20 cellular contexts compared by ENCODE assay signal in the genomic region with DNA sequence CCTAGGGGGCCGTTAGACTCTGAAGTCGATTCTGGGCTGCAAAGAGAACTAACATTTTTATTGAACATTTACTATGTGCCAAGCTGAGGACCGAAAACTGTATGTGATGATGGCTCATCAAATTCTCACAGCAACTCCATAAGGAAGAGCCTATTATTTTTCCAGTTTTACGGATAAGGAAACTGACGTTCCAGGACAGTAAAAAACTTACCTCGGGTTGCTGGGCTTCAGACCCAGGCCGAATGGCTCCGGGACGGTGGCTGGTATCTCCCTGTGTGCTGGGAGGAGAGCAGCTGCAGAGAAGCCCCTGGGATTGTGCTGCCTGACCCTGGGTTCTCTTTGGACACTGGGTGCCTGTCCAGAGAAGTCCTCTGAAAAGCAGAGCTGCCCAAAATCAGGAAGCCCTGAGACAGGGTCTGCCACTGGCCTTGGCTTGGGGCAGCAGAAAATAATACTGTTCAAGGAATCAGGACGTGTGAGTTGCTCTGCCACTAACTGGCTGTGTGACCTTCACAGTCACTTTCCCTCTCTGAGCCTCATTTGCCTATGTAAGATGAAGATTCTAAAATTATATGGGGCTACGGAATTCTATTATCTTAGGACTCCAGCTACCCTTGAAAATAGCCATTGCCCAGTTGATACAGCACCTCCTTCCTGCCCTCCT.
DNase-seq lines count a peak whose midpoint lies in the region; ATAC-seq and TF ChIP-seq lines count a peak whose summit lies in the region.
"Had no signal": no experiment of that assay in that cellular context is flagged by ENCODE, and none has a peak within 500 bp of the region (broad histone marks: within the 10 kb centered on the region; RNA-seq: fewer than 3 reads in every experiment).

No MANE protein-coding gene starts in this region.

- H3K14ac ChIP-seq in mesenchymal stem cell (ENCODE audit: low read length in 2 of 2): no peak overlapping the region

- TF ChIP-seq CTCF in GM23338 (conservative IDR thresholded peaks at IDR 0.05; ENCODE audit: low read depth in 2 of 2) (no peak), brain (conservative IDR thresholded peaks at IDR 0.05) (no peak), spleen (IDR thresholded peaks at IDR 0.05 in 8 of 11, conservative IDR thresholded peaks at IDR 0.05 in 3 of 11) (no peak), endodermal cell (conservative IDR thresholded peaks at IDR 0.05) (no peak)

- H3K36me3 Mint-ChIP-seq in GM23338 (ENCODE audit: low read depth) (no peaks in the 10 kb centered on the region; the same call in 2 of the 3 replicates), brain (no peaks in the 10 kb centered on the region), endodermal cell (ENCODE audit: low read depth) (no peaks in the 10 kb centered on the region)

- H3K9me3 Mint-ChIP-seq in GM23338 (no peaks in the 10 kb centered on the region), brain (peaks cover 0 to 1% (median 0%) of the 10 kb centered on the region in 5 experiments), endodermal cell (no peaks in the 10 kb centered on the region)
- H3K9me3 Mint-ChIP-seq: T-helper 1 cell treated with Interleukin-12 subunit alpha and Interleukin-12 subunit beta and Interleukin-4 antibody, amounts not matched to agents 30 μg/mL and 1 μg/mL, for 36 hours had no signal

- no peak overlapping the region for H2BK15ac ChIP-seq in mesenchymal stem cell (ENCODE audit: low read depth, poor library complexity, severe bottlenecking)

- H2BK120ac ChIP-seq in mesenchymal stem cell (ENCODE audit: low read depth, low read length): no peak overlapping the region

- H2AFZ ChIP-seq in GM23338: peak overlapping the region; percentile 96
- no peak overlapping the region for H2AFZ ChIP-seq in mesenchymal stem cell (ENCODE audit: low read depth, low read length)

- H3K27me3 ChIP-seq in GM23338 (ENCODE audit: insufficient read depth) (no peaks in the 10 kb centered on the region), mesenchymal stem cell (ENCODE audit: control insufficient read depth in 1 of 2, insufficient read depth in 1 of 2, low read length in 2 of 2) (no peaks in the 10 kb centered on the region), spleen (replicated peaks in 1 of 7) (no peaks in the 10 kb centered on the region), endodermal cell (ENCODE audit: control insufficient read depth, insufficient read depth, low read length, poor library complexity, severe bottlenecking) (peaks cover 50% of the 10 kb centered on the region)

- H3K36me3 ChIP-seq in GM23338 (ENCODE audit: insufficient read depth) (no peaks in the 10 kb centered on the region), mesenchymal stem cell (ENCODE audit: control insufficient read depth in 1 of 2, insufficient read depth in 2 of 2, low read depth in 1 of 2, low read length in 2 of 2) (no peaks in the 10 kb centered on the region), spleen (no peaks in the 10 kb centered on the region), endodermal cell (ENCODE audit: control insufficient read depth, insufficient read depth, low read length) (no peaks in the 10 kb centered on the region)

- no peak overlapping the region for H4K8ac ChIP-seq in mesenchymal stem cell (ENCODE audit: low read length)

- no peak overlapping the region for H3K23ac ChIP-seq in mesenchymal stem cell (ENCODE audit: low read length in 2 of 2)

- no peaks in the 10 kb centered on the region for H3K79me1 ChIP-seq in mesenchymal stem cell (replicated peaks; ENCODE audit: low read length, poor library complexity, severe bottlenecking)

- no peak overlapping the region for H2AK5ac ChIP-seq in mesenchymal stem cell (ENCODE audit: low read length, severe bottlenecking)

- peak overlapping the region; percentile 9 for H3K9ac ChIP-seq in mesenchymal stem cell (ENCODE audit: low read length)
- H3K9ac ChIP-seq in endodermal cell (ENCODE audit: extremely low read depth, low read length, poor library complexity, severe bottlenecking): no peak overlapping the region

- H3K27ac Mint-ChIP-seq in GM23338: no peak overlapping the region
- H3K27ac Mint-ChIP-seq in brain: peak overlapping the region; percentile 20 to 95 (median 83)
- H3K27ac Mint-ChIP-seq in endodermal cell: no peak overlapping the region
- H3K27ac Mint-ChIP-seq: T-helper 1 cell treated with Interleukin-12 subunit alpha and Interleukin-12 subunit beta and Interleukin-4 antibody, amounts not matched to agents 30 μg/mL and 1 μg/mL, for 36 hours had no signal

- no peak overlapping the region for H2BK5ac ChIP-seq in mesenchymal stem cell (ENCODE audit: low read depth, low read length, poor library complexity, severe bottlenecking)

- peak overlapping the region in 1 of 2 experiments; percentile 28 for H3K18ac ChIP-seq in mesenchymal stem cell (ENCODE audit: low read depth in 1 of 2, low read length in 2 of 2)

- H3K27ac ChIP-seq in GM23338 (ENCODE audit: low read depth) (no peak overlapping the region), mesenchymal stem cell (ENCODE audit: low read length, poor library complexity, severe bottlenecking) (no peak overlapping the region), spleen (peak overlapping the region in 6 of 8 donors; percentile 49 to 92 (median 66)), endodermal cell (ENCODE audit: low read depth, low read length) (no peak overlapping the region)
- H3K27ac ChIP-seq: coronary artery, RWPE1, SK-N-MC had no signal

- H3K79me2 ChIP-seq in GM23338 (replicated peaks; ENCODE audit: insufficient read depth): no peaks in the 10 kb centered on the region

- H3K27me3 Mint-ChIP-seq in GM23338 (ENCODE audit: insufficient read depth, low read depth, poor library complexity) (peaks cover 10% of the 10 kb centered on the region), brain (peaks cover 4% of the 10 kb centered on the region), endodermal cell (ENCODE audit: insufficient read depth) (peaks cover 56% of the 10 kb centered on the region)

- H3K4me2 ChIP-seq in GM23338 (peak overlapping the region; percentile 36; the same call in 1 of the 2 replicates), mesenchymal stem cell (ENCODE audit: low read length, poor library complexity, severe bottlenecking) (no peak overlapping the region)

- no peak overlapping the region for H4K91ac ChIP-seq in mesenchymal stem cell (ENCODE audit: low read length)

- H3K4ac ChIP-seq in mesenchymal stem cell (ENCODE audit: low read depth in 1 of 2, low read length in 2 of 2): peak overlapping the region in 1 of 2 experiments; percentile 20

- no peaks in the 10 kb centered on the region for H3K9me3 ChIP-seq in mesenchymal stem cell (ENCODE audit: control insufficient read depth, low read length)
- no peaks in the 10 kb centered on the region for H3K9me3 ChIP-seq in spleen
- H3K9me3 ChIP-seq in endodermal cell (ENCODE audit: control insufficient read depth, low read length): no peaks in the 10 kb centered on the region

- peak overlapping the region; percentile 15 to 82 for H2BK12ac ChIP-seq in mesenchymal stem cell (ENCODE audit: low read length in 2 of 2)

- WGBS in mesenchymal stem cell: 91% methylated on average over 11 of the region's 11 CpGs
- WGBS in spleen, 5 donors: 71 to 86% (median 74%) methylated on average over 11 of the region's 11 CpGs
- 91 to 97% methylated on average over 11 of the region's 11 CpGs for WGBS in endodermal cell (ENCODE audit: insufficient coverage in 1 of 2, insufficient read length in 1 of 2), 2 experiments

- intact Hi-C loops in spleen (cut with DNase I; ENCODE audit: low total_unique reads): no loop called here

- no peak for ATAC-seq in GM23338
- ATAC-seq: right cardiac atrium had no signal

- DNase-seq in GM23338 (ENCODE audit: low spot score): no peak
- DNase-seq in mesenchymal stem cell: no peak
- no peak for DNase-seq in spleen
- no peak for DNase-seq in kidney tubule cell (ENCODE audit: low spot score)
- no peak for DNase-seq in endodermal cell
- no peak for DNase-seq in iPS-NIHi11 (ENCODE audit: low spot score)
- no peak for DNase-seq in D341Med (ENCODE audit: low spot score)
- DNase-seq: ACHN; activated CD4-positive, alpha-beta T cell treated with anti-CD3 and anti-CD28 coated beads for 48 hours; activated naive CD4-positive, alpha-beta T cell treated with Interleukin-2 at 50 U/mL for 16 hours; activated T-cell treated with anti-CD3 and anti-CD28 coated beads, Interleukin-2, amount 50 U/mL, for 48 hours; kidney glomerular epithelial cell; naive B cell; NCI-H187 treated with DMSO at 0.1 percent for 48 hours; right cardiac atrium had no signal

- H3K4me1 Mint-ChIP-seq in GM23338: peaks cover 11% of the 10 kb centered on the region
- peaks cover 74% of the 10 kb centered on the region for H3K4me1 Mint-ChIP-seq in brain
- peaks cover 9% of the 10 kb centered on the region for H3K4me1 Mint-ChIP-seq in endodermal cell

- H3K4me3 Mint-ChIP-seq in GM23338: no peak overlapping the region
- H3K4me3 Mint-ChIP-seq in brain: no peak overlapping the region
- H3K4me3 Mint-ChIP-seq in endodermal cell: no peak overlapping the region
- H3K4me3 Mint-ChIP-seq: naive B cell; T-helper 1 cell treated with Interleukin-12 subunit alpha and Interleukin-12 subunit beta and Interleukin-4 antibody, amounts not matched to agents 30 μg/mL and 1 μg/mL, for 36 hours had no signal

- no peaks in the 10 kb centered on the region for H4K20me1 ChIP-seq in GM23338 (replicated peaks; ENCODE audit: insufficient read depth)

- H3F3A ChIP-seq in GM23338 (replicated peaks; ENCODE audit: low read depth): no peaks in the 10 kb centered on the region

- H3K4me3 ChIP-seq in GM23338: no peak overlapping the region
- no peak overlapping the region for H3K4me3 ChIP-seq in mesenchymal stem cell (ENCODE audit: insufficient read depth in 1 of 2, low read depth in 1 of 2, low read length in 2 of 2)
- no peak overlapping the region for H3K4me3 ChIP-seq in spleen
- no peak overlapping the region for H3K4me3 ChIP-seq in endodermal cell (ENCODE audit: low read length)
- H3K4me3 ChIP-seq: coronary artery, SK-N-MC had no signal

- H3K9me2 ChIP-seq in GM23338 (ENCODE audit: insufficient read depth): 0 out of 2 replicates have a peak, but pooled peaks cover 9% of the 10 kb centered on the region

- TF ChIP-seq POLR2A in spleen (IDR thresholded peaks at IDR 0.05): no peak

- H3K4me1 ChIP-seq in GM23338 (ENCODE audit: insufficient read depth) (peaks cover 9% of the 10 kb centered on the region), mesenchymal stem cell (ENCODE audit: control insufficient read depth, insufficient read depth, low read depth, low read length) (peaks cover 5% of the 10 kb centered on the region), spleen (peaks cover 0 to 68% (median 24%) of the 10 kb centered on the region in 6 donors), endodermal cell (ENCODE audit: control insufficient read depth, insufficient read depth, low read length) (peaks cover 7% of the 10 kb centered on the region)

Comparison
In these comparisons a context has a peak if more than half of its experiments do, and no peak if none do; other contexts are left out.
1. H3K27ac ChIP-seq: peak in spleen (6 of 8); none in GM23338 (single experiment), mesenchymal stem cell (single experiment) and endodermal cell (single experiment).
2. H3K27ac Mint-ChIP-seq: peak in brain (5 of 5); none in GM23338 (single experiment) and endodermal cell (single experiment).